In the genomic region with DNA sequence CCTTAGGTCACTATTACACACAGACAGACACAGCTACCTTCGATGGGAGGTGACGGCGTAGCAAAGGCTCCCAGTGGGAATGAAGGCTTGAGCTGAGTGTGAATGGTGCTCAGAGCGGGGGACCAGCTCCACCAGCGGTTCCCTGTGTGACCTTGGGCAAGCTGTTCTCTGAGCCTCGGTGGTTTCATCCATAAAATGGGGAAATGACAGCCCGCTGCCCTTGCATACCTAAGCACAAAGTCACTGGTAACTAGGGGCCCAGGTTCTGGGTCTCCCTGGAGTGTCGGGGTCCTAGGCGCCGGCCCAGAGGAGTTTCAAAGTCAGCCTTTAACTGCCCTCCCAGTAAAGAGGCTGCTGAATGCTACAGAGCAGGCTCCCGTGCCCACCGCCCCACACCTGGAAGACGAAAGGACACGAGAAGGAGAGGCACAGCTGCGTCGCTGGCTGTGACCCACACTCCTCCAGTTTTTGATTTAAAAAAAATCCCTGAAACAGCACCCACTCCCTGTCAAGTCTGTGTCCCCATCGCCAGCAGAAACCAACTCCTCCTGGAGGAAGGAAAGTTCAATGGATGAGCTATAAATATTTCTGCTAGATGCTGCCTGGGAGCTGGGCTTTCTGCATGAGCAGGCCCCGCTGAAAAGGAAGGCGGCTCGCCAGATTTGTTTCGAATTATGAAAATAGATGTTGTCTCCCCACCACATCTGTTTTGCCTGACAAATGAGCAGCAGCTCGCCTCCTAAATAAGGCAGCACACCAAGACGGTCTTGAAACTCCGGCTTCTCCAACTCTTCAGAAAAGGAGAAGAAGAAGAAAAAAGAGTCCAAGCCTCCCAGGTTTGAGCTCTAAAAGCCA, we compare ENCODE assay signal across 9 cellular contexts. TPM values are rescaled to one million over a fixed set of nuclear protein-coding genes. Genes with fewer than 3 reads are reported as not detected.
DNase-seq lines count a peak whose midpoint lies in the region; ATAC-seq, FAIRE-seq and TF ChIP-seq lines count a peak whose summit lies in the region.
"Had no signal": no experiment of that assay in that cellular context is flagged by ENCODE, and none has a peak within 500 bp of the region (broad histone marks: within the 10 kb centered on the region; RNA-seq: fewer than 3 reads in every experiment).

No MANE protein-coding gene starts in this region.

- no peak for FAIRE-seq in frontal cortex (lab: Jason Lieb, UNC)

- H3K4me1 Mint-ChIP-seq in naive B cell (peaks cover 93 to 100% (median 100%) of the 10 kb centered on the region in 3 donors), osteocyte (ENCODE audit: unreplicated experiment) (peaks cover 10% of the 10 kb centered on the region)

- peak overlapping the region; percentile 99 to 100 (median 100) for H3K27ac Mint-ChIP-seq in naive B cell
- H3K27ac Mint-ChIP-seq in osteocyte (ENCODE audit: unreplicated experiment) = no peak overlapping the region

- H3K9me3 Mint-ChIP-seq in naive B cell (peaks cover 0 to 1% (median 0%) of the 10 kb centered on the region in 7 donors), osteocyte (ENCODE audit: unreplicated experiment) (no peaks in the 10 kb centered on the region)

- H3K36me3 Mint-ChIP-seq in naive B cell = peaks cover 6 to 7% of the 10 kb centered on the region in 2 donors
- H3K36me3 Mint-ChIP-seq in osteocyte (ENCODE audit: unreplicated experiment) = peaks cover 6% of the 10 kb centered on the region

- H3K4me3 Mint-ChIP-seq in naive B cell (peak overlapping the region; percentile 76 to 93 (median 88)), osteocyte (ENCODE audit: unreplicated experiment) (no peak overlapping the region)

- no peak for TF ChIP-seq CTCF in osteocyte (IDR thresholded peaks at IDR 0.05)

- ATAC-seq in GM18502 (IDR thresholded peaks at IDR 0.05; ENCODE audit: poor library complexity, unreplicated experiment) (peak; percentile 47), GM21529 (IDR thresholded peaks at IDR 0.05; ENCODE audit: unreplicated experiment) (peak; percentile 53), naive B cell (ENCODE audit: low read depth in 2 of 2) (peak; percentile 6 to 8)

- peak; percentile 85 to 95 for DNase-seq in NCI-H526 (lab: John Stamatoyannopoulos, UW)
- peak; percentile 75 for DNase-seq in naive B cell
- DNase-seq in COLO668 (lab: John Stamatoyannopoulos, UW; ENCODE audit: unreplicated experiment) = no peak
- no peak for DNase-seq in osteocyte (ENCODE audit: extremely low spot score, unreplicated experiment)
- no peak for DNase-seq in frontal cortex (ENCODE audit: low spot score in 2 of 2)
- DNase-seq in stimulated activated CD4-positive, alpha-beta T cell treated with anti-CD3 and anti-CD28 coated beads, Interleukin-2, amount 100 ng/mL, for 24 hours = no peak
- DNase-seq: activated gamma-delta T cell had no signal

- H3K27me3 Mint-ChIP-seq in naive B cell (no peaks in the 10 kb centered on the region), osteocyte (ENCODE audit: unreplicated experiment) (no peaks in the 10 kb centered on the region)

RNA-seq across cellular contexts. Expression of a gene that starts 27.4 kb away (rescaled TPM):
- 10 to 100 TPM in 5 of 6 donors, 1 to 10 TPM in 1; 7.6 to 18.7 (median 12.5) TPM for polyA plus RNA-seq in naive B cell (ENCODE audit: low read depth in 6 of 6)
- 24.1 and 28.2 TPM in 2 replicates for total RNA-seq in osteocyte
- 6.1 TPM for total RNA-seq in frontal cortex

Comparison
In these comparisons a context has a peak if more than half of its experiments do, and no peak if none do; other contexts are left out.
1. DNase-seq: peak in NCI-H526 (2 of 2) and naive B cell (single experiment); none in COLO668 (single experiment), osteocyte (single experiment), frontal cortex (0 of 2) and stimulated activated CD4-positive, alpha-beta T cell treated with anti-CD3 and anti-CD28 coated beads, Interleukin-2, amount 100 ng/mL, for 24 hours (0 of 2).
2. Peak in every context shown above with its lines, with median percentiles within 50 percentile points of each other: ATAC-seq.